8 cellular contexts compared by ENCODE assay signal in the genomic region with DNA sequence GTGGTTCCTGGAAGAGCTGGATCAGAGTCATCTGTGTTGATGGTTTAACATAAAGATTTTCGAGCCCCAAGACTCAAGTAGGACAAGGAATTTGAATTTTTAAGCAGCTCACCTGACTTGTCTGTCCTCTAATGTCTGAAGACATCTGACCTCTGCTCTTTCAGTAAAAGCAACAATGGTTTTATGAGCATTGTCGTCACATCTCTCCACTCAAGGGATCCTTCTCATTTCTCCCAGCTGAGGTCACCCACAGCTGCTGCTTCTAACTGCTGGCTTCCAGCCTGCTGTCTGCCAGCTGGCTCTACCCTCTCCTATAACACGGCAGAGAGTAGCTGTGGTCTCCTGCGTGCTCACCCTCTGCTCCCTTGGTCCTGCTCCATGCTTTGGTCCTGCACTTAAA. TPM values are rescaled to one million over a fixed set of nuclear protein-coding genes. Genes with fewer than 3 reads are reported as not detected.
DNase-seq lines count a peak whose midpoint lies in the region; ATAC-seq and TF ChIP-seq lines count a peak whose summit lies in the region.

No MANE protein-coding gene starts in this region.

- ATAC-seq in upper lobe of right lung (peak; percentile 89), GM18873 (IDR thresholded peaks at IDR 0.05; ENCODE audit: low FRiP score, unreplicated experiment) (no peak), HG03354 (IDR thresholded peaks at IDR 0.05; ENCODE audit: poor library complexity, severe bottlenecking, unreplicated experiment) (no peak)

- TF ChIP-seq CTCF in upper lobe of right lung (IDR thresholded peaks at IDR 0.05) (no peak), GM10266 (IDR thresholded peaks at IDR 0.05; ENCODE audit: control insufficient read depth, insufficient read depth, low read depth, missing control alignments) (no peak)

- DNase-seq in C1 segment of cervical spinal cord (lab: John Stamatoyannopoulos, UW) (peak in 11 of 14 donors; percentile 15 to 61 (median 42)), NCI-H1105 treated with DMSO at 0.1 percent for 48 hours (lab: John Stamatoyannopoulos, UW) (peak; percentile 85), amygdala (lab: John Stamatoyannopoulos, UW) (peak in 49 of 56 donors; percentile 6 to 85 (median 56)), islet precursor cell (peak; percentile 97), upper lobe of right lung (no peak), GM10266 (ENCODE audit: extremely low spot score) (no peak)

- no peak overlapping the region for H3K27ac ChIP-seq in upper lobe of right lung

- no peaks in the 10 kb centered on the region for H3K36me3 ChIP-seq in upper lobe of right lung

- no peak overlapping the region for H3K4me3 ChIP-seq in upper lobe of right lung

- H3K9me3 ChIP-seq in upper lobe of right lung = no peaks in the 10 kb centered on the region

- no peaks in the 10 kb centered on the region for H3K27me3 ChIP-seq in upper lobe of right lung

- intact Hi-C loops in upper lobe of right lung (cut with DNase I) = no loop called here

- no peaks in the 10 kb centered on the region for H3K4me1 ChIP-seq in upper lobe of right lung

RNA-seq across cellular contexts. Expression of a gene that starts 24.7 kb away (rescaled TPM):
- total RNA-seq in upper lobe of right lung = 62.2 TPM

Comparison
In these comparisons a context has a peak if more than half of its experiments do, and no peak if none do; other contexts are left out.
1. DNase-seq: peak in C1 segment of cervical spinal cord (11 of 14), NCI-H1105 treated with DMSO at 0.1 percent for 48 hours (single experiment), amygdala (49 of 56) and islet precursor cell (single experiment); none in upper lobe of right lung (single experiment) and GM10266 (single experiment).